Comparison of ENCODE assay signal across 17 cellular contexts in the genomic region with DNA sequence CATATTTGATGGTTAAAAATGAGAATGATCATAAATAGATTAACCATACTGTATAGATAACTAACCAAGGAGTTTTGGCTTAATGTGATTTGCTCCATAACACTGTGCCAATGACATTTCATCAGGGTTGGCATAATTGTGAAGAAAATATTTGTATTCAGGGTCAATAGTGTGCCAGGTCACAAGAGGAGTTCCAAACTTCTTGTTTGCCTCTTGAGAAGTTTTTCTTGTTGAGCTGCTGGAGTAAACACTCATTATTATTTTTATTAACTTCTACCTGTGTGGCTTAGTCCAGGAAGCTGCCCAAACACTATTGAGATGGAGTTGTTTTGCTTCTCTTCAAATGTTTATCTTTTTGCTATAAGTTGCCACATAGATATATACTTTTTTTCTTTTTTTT. TPM values are rescaled to one million over a fixed set of nuclear protein-coding genes. Genes with fewer than 3 reads are reported as not detected.
A peak's percentile ranks its signal among the peaks of the same experiment; 100 is the strongest.
DNase-seq lines count a peak whose midpoint lies in the region; ATAC-seq and TF ChIP-seq lines count a peak whose summit lies in the region.
"Had no signal": no experiment of that assay in that cellular context is flagged by ENCODE, and none has a peak within 500 bp of the region (broad histone marks: within the 10 kb centered on the region; RNA-seq: fewer than 3 reads in every experiment).

No MANE protein-coding gene starts in this region.

- H2BK5ac ChIP-seq in mesenchymal stem cell (ENCODE audit: low read depth, low read length, poor library complexity, severe bottlenecking): no peak overlapping the region

- no peak overlapping the region for H3K23ac ChIP-seq in mesenchymal stem cell (ENCODE audit: low read length in 2 of 2)

- H3K79me1 ChIP-seq in mesenchymal stem cell (replicated peaks; ENCODE audit: low read length, poor library complexity, severe bottlenecking): no peaks in the 10 kb centered on the region

- no peak overlapping the region for H3K4ac ChIP-seq in mesenchymal stem cell (ENCODE audit: low read depth in 1 of 2, low read length in 2 of 2)

- no peaks in the 10 kb centered on the region for H3K27me3 ChIP-seq in heart right ventricle
- no peaks in the 10 kb centered on the region for H3K27me3 ChIP-seq in mesenchymal stem cell (ENCODE audit: control insufficient read depth in 1 of 2, insufficient read depth in 1 of 2, low read length in 2 of 2)
- H3K27me3 ChIP-seq in tibial artery: no peaks in the 10 kb centered on the region

- peak overlapping the region; percentile 90 for H3K9ac ChIP-seq in mesenchymal stem cell (ENCODE audit: low read length)

- H2BK15ac ChIP-seq in mesenchymal stem cell (ENCODE audit: low read depth, poor library complexity, severe bottlenecking): no peak overlapping the region

- H4K8ac ChIP-seq in mesenchymal stem cell (ENCODE audit: low read length): no peak overlapping the region

- H2AFZ ChIP-seq in mesenchymal stem cell (ENCODE audit: low read depth, low read length): no peak overlapping the region

- H3K14ac ChIP-seq in mesenchymal stem cell (ENCODE audit: low read length in 2 of 2): no peak overlapping the region

- H3K4me1 ChIP-seq in heart right ventricle (peaks cover 26 to 100% (median 94%) of the 10 kb centered on the region in 9 donors), mesenchymal stem cell (ENCODE audit: control insufficient read depth, insufficient read depth, low read depth, low read length) (peaks cover 36% of the 10 kb centered on the region), tibial artery (peaks cover 0 to 99% (median 81%) of the 10 kb centered on the region in 4 donors)

- intact Hi-C loops in heart right ventricle (cut with DNase I): loop anchor here in 1 of 10 donors (5.0 kb wide), 1 partner anchor 59 kb away; the partner anchor contains the start of gene THRAP3
- intact Hi-C loops in left cardiac atrium (cut with DNase I): no loop called here
- intact Hi-C loops in tibial artery (cut with DNase I; ENCODE audit: low total_unique reads): no loop called here

- TF ChIP-seq CTCF in heart right ventricle (IDR thresholded peaks at IDR 0.05) (no peak), tibial artery (IDR thresholded peaks at IDR 0.05) (no peak)

- H4K91ac ChIP-seq in mesenchymal stem cell (ENCODE audit: low read length): no peak overlapping the region

- no peak overlapping the region for H2BK12ac ChIP-seq in mesenchymal stem cell (ENCODE audit: low read length in 2 of 2)

- no peaks in the 10 kb centered on the region for H3K9me3 ChIP-seq in heart right ventricle
- no peaks in the 10 kb centered on the region for H3K9me3 ChIP-seq in mesenchymal stem cell (ENCODE audit: control insufficient read depth, low read length)
- no peaks in the 10 kb centered on the region for H3K9me3 ChIP-seq in tibial artery

- H3K27ac ChIP-seq in heart right ventricle (peak overlapping the region in 9 of 10 donors; percentile 18 to 100 (median 99)), angular gyrus (ENCODE audit: low read depth, low read length) (peak overlapping the region; percentile 99), mesenchymal stem cell (ENCODE audit: low read length, poor library complexity, severe bottlenecking) (no peak overlapping the region), tibial artery (peak overlapping the region; percentile 99 to 100)

- no peak overlapping the region for H3K4me2 ChIP-seq in mesenchymal stem cell (ENCODE audit: low read length, poor library complexity, severe bottlenecking)

- H2AK5ac ChIP-seq in mesenchymal stem cell (ENCODE audit: low read length, severe bottlenecking): no peak overlapping the region

- peaks cover 0 to 48% (median 0%) of the 10 kb centered on the region in 9 donors for H3K36me3 ChIP-seq in heart right ventricle
- peaks cover 21 to 32% of the 10 kb centered on the region in 2 experiments for H3K36me3 ChIP-seq in mesenchymal stem cell (ENCODE audit: control insufficient read depth in 1 of 2, insufficient read depth in 2 of 2, low read depth in 1 of 2, low read length in 2 of 2)
- peaks cover 0 to 10% (median 9%) of the 10 kb centered on the region in 3 donors for H3K36me3 ChIP-seq in tibial artery

- ATAC-seq in heart right ventricle (no peak), left cardiac atrium (no peak), GM21360 (IDR thresholded peaks at IDR 0.05; ENCODE audit: unreplicated experiment) (no peak)
- ATAC-seq: stimulated activated memory B cell treated with anti-CD40 and anti-IgM and Interleukin-4, amounts not matched to agents 10 μg/mL and 1 μg/mL and 100 μg/mL, for 72 hours had no signal

- no peak overlapping the region for H2BK120ac ChIP-seq in mesenchymal stem cell (ENCODE audit: low read depth, low read length)

- DNase-seq in heart right ventricle (no peak), left cardiac atrium (no peak), mesenchymal stem cell (no peak), tibial artery (no peak), hippocampal formation (lab: John Stamatoyannopoulos, UW) (no peak), DMS 273 (lab: John Stamatoyannopoulos, UW; ENCODE audit: unreplicated experiment) (no peak)
- DNase-seq: activated T-cell treated with anti-CD3 and anti-CD28 coated beads, Interleukin-2, amount 50 U/mL, for 1 hour; AML-193; DMS79 treated with DMSO at 0.1 percent for 48 hours; Kasumi-1; NCI-H2029; NCI-H69; SHP77 treated with DMSO at 0.1 percent for 48 hours; stimulated activated CD4-positive, alpha-beta T cell treated with anti-CD3 and anti-CD28 coated beads, Interleukin-4, amount 100 ng/mL, for 1 hour had no signal

- H3K4me3 ChIP-seq in heart right ventricle: no peak overlapping the region
- no peak overlapping the region for H3K4me3 ChIP-seq in mesenchymal stem cell (ENCODE audit: insufficient read depth in 1 of 2, low read depth in 1 of 2, low read length in 2 of 2)
- H3K4me3 ChIP-seq in tibial artery: no peak overlapping the region

- H3K18ac ChIP-seq in mesenchymal stem cell (ENCODE audit: low read depth in 1 of 2, low read length in 2 of 2): no peak overlapping the region

RNA-seq across cellular contexts. Expression of gene MAP7D1, which starts 7.5 kb away (rescaled TPM):
- total RNA-seq in heart right ventricle (100 to 1,000 TPM; 277 to 364 (median 325) TPM), left cardiac atrium (100 to 1,000 TPM; 251 to 270 TPM)
- polyA plus RNA-seq in heart right ventricle: 100 to 1,000 TPM; 176 to 225 TPM
- 97.8 TPM for polyA plus RNA-seq in mesenchymal stem cell (2013, experiment 1 of 2)
- 97.8 TPM for polyA plus RNA-seq in mesenchymal stem cell (2013, experiment 2 of 2)

RNA-seq across cellular contexts. Expression of gene TRAPPC3, which starts 14.1 kb away (rescaled TPM):
- total RNA-seq in heart right ventricle: 10 to 100 TPM; 41.6 to 62.6 (median 48.4) TPM
- polyA plus RNA-seq in heart right ventricle: 10 to 100 TPM; 33.6 to 73.8 TPM
- 10 to 100 TPM; 53.3 to 64.2 TPM for total RNA-seq in left cardiac atrium
- 78.6 TPM for polyA plus RNA-seq in mesenchymal stem cell (2013, experiment 1 of 2)
- 81.9 TPM for polyA plus RNA-seq in mesenchymal stem cell (2013, experiment 2 of 2)

RNA-seq across cellular contexts. Expression of gene COL8A2, which starts 38.4 kb away (rescaled TPM):
- total RNA-seq in heart right ventricle: 1 to 10 TPM in 3 of 10 donors, under 1 TPM in 7; 0.53 to 2.0 (median 0.73) TPM
- under 1 TPM; 0.58 to 0.80 TPM for polyA plus RNA-seq in heart right ventricle
- total RNA-seq in left cardiac atrium: 1 to 10 TPM; 3.8 to 4.2 TPM
- 0.25 TPM for polyA plus RNA-seq in mesenchymal stem cell (2013, experiment 1 of 2)
- polyA plus RNA-seq in mesenchymal stem cell (2013, experiment 2 of 2): 0.22 TPM
